In the genomic region with DNA sequence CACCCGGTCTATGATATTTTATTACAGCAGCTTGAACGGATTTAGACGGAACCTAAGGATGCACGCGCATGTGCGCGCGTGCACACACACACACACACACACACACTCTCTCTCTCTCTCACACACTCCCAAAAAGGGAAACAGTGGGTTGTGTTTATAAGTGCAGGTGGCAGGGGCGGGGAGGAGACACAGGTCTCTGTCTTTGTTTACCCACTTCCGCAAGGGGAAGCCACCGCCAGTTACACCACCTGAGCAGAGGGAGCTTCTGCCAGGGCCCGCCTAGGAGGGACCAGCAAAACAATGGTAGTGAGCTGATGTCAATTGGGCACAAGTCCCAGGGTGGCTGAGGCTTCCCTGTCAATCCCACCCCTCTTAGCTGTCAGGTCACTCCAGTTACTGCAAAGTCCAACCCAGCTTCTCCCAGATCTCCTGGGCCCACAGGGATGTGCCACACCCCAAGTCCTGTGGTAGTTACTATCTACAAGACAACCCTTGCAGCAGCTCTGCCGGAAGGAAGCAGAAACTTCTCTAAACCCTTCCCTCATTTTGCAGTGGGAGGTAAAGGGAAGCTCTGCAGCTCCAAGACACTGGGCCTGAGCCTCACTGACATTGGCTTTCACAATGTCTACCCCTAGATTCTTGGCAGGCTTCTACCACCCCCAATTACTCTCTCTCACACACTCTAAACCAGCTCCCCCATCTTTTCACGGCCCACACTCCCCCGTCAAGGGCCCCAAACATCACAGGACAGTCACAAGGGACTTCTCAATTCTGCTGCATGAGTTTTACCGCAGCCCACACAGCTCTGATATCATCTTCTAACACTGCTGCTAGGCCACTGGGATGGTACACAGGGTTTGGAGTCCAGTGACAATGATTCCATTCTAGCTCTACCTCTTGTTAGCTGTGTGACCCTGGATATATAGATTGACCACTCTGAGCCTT, we compare ENCODE assay signal across 1 cellular context.
TF ChIP-seq lines count a peak whose summit lies in the region.

No MANE protein-coding gene starts in this region.

TF ChIP-seq in GM12878, 131 proteins besides CTCF, POLR2A, EP300 and RAD21 (continued from another document):
- TF ChIP-seq IKZF1 (conservative IDR thresholded peaks at IDR 0.05): peak; percentile 55; the same call in 1 of the 2 replicates
- no peak for TF ChIP-seq TAF1 (IDR thresholded peaks at IDR 0.05; ENCODE audit: borderline replicate concordance, low read depth, low read length)
- 0 out of 2 replicates have a peak, but pooled peaks have one; percentile 46 for TF ChIP-seq PML (IDR thresholded peaks at IDR 0.05; ENCODE audit: low read length)
- TF ChIP-seq MEF2A (IDR thresholded peaks at IDR 0.05; ENCODE audit: insufficient read depth, low read depth, low read length): 0 out of 2 replicates have a peak, but pooled peaks have one; percentile 28
- TF ChIP-seq ZNF622 (IDR thresholded peaks at IDR 0.05): no peak
- TF ChIP-seq YY1 (IDR thresholded peaks at IDR 0.05; ENCODE audit: low read depth, low read length): peak; percentile 43; the same call in 1 of the 2 replicates
- TF ChIP-seq IKZF2 (IDR thresholded peaks at IDR 0.05): peak; percentile 46 to 56
- TF ChIP-seq, protein P1, sequence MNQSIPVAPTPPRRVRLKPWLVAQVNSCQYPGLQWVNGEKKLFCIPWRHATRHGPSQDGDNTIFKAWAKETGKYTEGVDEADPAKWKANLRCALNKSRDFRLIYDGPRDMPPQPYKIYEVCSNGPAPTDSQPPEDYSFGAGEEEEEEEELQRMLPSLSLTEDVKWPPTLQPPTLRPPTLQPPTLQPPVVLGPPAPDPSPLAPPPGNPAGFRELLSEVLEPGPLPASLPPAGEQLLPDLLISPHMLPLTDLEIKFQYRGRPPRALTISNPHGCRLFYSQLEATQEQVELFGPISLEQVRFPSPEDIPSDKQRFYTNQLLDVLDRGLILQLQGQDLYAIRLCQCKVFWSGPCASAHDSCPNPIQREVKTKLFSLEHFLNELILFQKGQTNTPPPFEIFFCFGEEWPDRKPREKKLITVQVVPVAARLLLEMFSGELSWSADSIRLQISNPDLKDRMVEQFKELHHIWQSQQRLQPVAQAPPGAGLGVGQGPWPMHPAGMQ (IDR thresholded peaks at IDR 0.05; ENCODE audit: borderline replicate concordance): no peak
- 0 out of 2 replicates have a peak, but pooled peaks have one; percentile 12 for TF ChIP-seq SMC3 (IDR thresholded peaks at IDR 0.05; ENCODE audit: borderline replicate concordance, low read length)
- no peak for TF ChIP-seq EZH2 (IDR thresholded peaks at IDR 0.05; ENCODE audit: borderline replicate concordance, control insufficient read depth, low read depth, low read length)
- TF ChIP-seq NR2C2 (IDR thresholded peaks at IDR 0.05; ENCODE audit: borderline replicate concordance, control insufficient read depth, insufficient read length, low read depth): no peak
- TF ChIP-seq, protein P2, sequence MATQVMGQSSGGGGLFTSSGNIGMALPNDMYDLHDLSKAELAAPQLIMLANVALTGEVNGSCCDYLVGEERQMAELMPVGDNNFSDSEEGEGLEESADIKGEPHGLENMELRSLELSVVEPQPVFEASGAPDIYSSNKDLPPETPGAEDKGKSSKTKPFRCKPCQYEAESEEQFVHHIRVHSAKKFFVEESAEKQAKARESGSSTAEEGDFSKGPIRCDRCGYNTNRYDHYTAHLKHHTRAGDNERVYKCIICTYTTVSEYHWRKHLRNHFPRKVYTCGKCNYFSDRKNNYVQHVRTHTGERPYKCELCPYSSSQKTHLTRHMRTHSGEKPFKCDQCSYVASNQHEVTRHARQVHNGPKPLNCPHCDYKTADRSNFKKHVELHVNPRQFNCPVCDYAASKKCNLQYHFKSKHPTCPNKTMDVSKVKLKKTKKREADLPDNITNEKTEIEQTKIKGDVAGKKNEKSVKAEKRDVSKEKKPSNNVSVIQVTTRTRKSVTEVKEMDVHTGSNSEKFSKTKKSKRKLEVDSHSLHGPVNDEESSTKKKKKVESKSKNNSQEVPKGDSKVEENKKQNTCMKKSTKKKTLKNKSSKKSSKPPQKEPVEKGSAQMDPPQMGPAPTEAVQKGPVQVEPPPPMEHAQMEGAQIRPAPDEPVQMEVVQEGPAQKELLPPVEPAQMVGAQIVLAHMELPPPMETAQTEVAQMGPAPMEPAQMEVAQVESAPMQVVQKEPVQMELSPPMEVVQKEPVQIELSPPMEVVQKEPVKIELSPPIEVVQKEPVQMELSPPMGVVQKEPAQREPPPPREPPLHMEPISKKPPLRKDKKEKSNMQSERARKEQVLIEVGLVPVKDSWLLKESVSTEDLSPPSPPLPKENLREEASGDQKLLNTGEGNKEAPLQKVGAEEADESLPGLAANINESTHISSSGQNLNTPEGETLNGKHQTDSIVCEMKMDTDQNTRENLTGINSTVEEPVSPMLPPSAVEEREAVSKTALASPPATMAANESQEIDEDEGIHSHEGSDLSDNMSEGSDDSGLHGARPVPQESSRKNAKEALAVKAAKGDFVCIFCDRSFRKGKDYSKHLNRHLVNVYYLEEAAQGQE (IDR thresholded peaks at IDR 0.05; ENCODE audit: low read depth, low read length): no peak
TF ChIP-seq in GM12878: peak in this region for 49.
